10 cellular contexts compared by ENCODE assay signal in the genomic region with DNA sequence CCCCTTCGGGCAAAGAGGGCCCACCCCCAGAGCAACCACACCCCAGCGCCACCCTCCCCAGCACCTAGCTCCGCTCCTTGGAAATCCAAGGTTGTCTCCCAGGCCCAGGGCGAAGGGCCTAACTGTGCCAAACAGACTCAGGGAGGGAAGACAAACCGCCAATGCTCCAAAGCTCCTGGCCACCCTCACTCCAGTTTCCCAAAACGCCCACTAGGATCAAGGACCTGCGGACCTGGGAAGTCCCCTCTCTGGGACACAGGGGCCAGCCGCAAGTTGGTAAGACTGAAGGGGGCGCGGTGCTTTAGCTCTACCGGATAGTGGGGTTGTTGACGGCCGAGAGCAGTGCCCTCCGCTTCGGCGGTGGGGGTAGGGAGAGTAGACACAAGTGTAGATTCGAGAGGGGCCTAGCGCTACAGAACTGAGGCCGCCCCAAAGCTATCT. TPM values are rescaled to one million over a fixed set of nuclear protein-coding genes. Genes with fewer than 3 reads are reported as not detected.
DNase-seq lines count a peak whose midpoint lies in the region; ATAC-seq and TF ChIP-seq lines count a peak whose summit lies in the region.
"Had no signal": no experiment of that assay in that cellular context is flagged by ENCODE, and none has a peak within 500 bp of the region (broad histone marks: within the 10 kb centered on the region; RNA-seq: fewer than 3 reads in every experiment).

No MANE protein-coding gene starts in this region.

- in situ Hi-C loops in brain microvascular endothelial cell (cut with HindIII; ENCODE audit: low pct_ligation_motif_present, low sequenced_read_pairs) (no loop called here), ACHN (cut with HindIII; ENCODE audit: low pct_ligation_motif_present, low pct_unique_long_range_greater_than_20kb, low sequenced_read_pairs) (no loop called here)

- no peak for TF ChIP-seq POLR2A in stomach (IDR thresholded peaks at IDR 0.05)

- H3K27ac Mint-ChIP-seq in activated CD4-positive, alpha-beta memory T cell treated with anti-CD3 and anti-CD28 coated beads for 36 hours: no peak overlapping the region
- no peak overlapping the region for H3K27ac Mint-ChIP-seq in activated CD4-positive, alpha-beta memory T cell treated with anti-CD3 and anti-CD28 coated beads, Interleukin-2, amount 10 ng/mL, durations not matched to agents 7 days and 5 days

- no peak for ATAC-seq in HG02610 (IDR thresholded peaks at IDR 0.05; ENCODE audit: unreplicated experiment)

- CTCF ChIA-PET in activated CD4-positive, alpha-beta memory T cell treated with anti-CD3 and anti-CD28 coated beads for 36 hours (lab: Charles Lee): interaction anchor here (1.1 to 1.4 kb wide), 2 partner anchors 18 to 55 kb away, joined by 3 to 8 read pairs; no protein-coding TSS in a partner anchor
- CTCF ChIA-PET in activated CD4-positive, alpha-beta memory T cell treated with anti-CD3 and anti-CD28 coated beads, Interleukin-2, amount 10 ng/mL, durations not matched to agents 7 days and 5 days (lab: Charles Lee): interaction anchor here (1.8 to 3.7 kb wide), 2 partner anchors 18 to 22 kb away, joined by 7 to 33 read pairs; partner anchors contain the start of gene UTP25

- 18 to 46% (median 19%) methylated on average over 18 to 19 of the region's 19 CpGs for WGBS in stomach, 5 donors

- intact Hi-C loops in activated CD4-positive, alpha-beta memory T cell treated with anti-CD3 and anti-CD28 coated beads for 36 hours (cut with micrococcal nuclease): no loop called here
- intact Hi-C loops in stomach (cut with DNase I; ENCODE audit: low total_unique reads): no loop called here

- no peaks in the 10 kb centered on the region for H3K36me3 ChIP-seq in brain microvascular endothelial cell (replicated peaks)
- no peaks in the 10 kb centered on the region for H3K36me3 ChIP-seq in kidney epithelial cell (ENCODE audit: control insufficient read depth, insufficient read depth, low read length)
- peaks cover 0 to 5% (median 1%) of the 10 kb centered on the region in 4 donors for H3K36me3 ChIP-seq in stomach

- no peaks in the 10 kb centered on the region for H3K27me3 ChIP-seq in brain microvascular endothelial cell (replicated peaks)
- no peaks in the 10 kb centered on the region for H3K27me3 ChIP-seq in kidney epithelial cell (ENCODE audit: control insufficient read depth, insufficient read depth, low read length)
- H3K27me3 ChIP-seq in stomach: peaks cover 0 to 13% (median 4%) of the 10 kb centered on the region in 3 donors

- peak overlapping the region; percentile 65 for H3K4me3 ChIP-seq in brain microvascular endothelial cell (ENCODE audit: low read depth, low read length)
- peak overlapping the region; percentile 56 for H3K4me3 ChIP-seq in kidney epithelial cell (ENCODE audit: low read depth, low read length)
- peak overlapping the region; percentile 46 to 62 (median 52) for H3K4me3 ChIP-seq in stomach

- no peak for TF ChIP-seq EP300 in stomach (IDR thresholded peaks at IDR 0.05)

- peaks cover 10 to 49% (median 22%) of the 10 kb centered on the region in 4 donors for H3K4me1 ChIP-seq in stomach

- H3K27me3 Mint-ChIP-seq in activated CD4-positive, alpha-beta memory T cell treated with anti-CD3 and anti-CD28 coated beads for 36 hours: peaks cover 5% of the 10 kb centered on the region
- H3K27me3 Mint-ChIP-seq in activated CD4-positive, alpha-beta memory T cell treated with anti-CD3 and anti-CD28 coated beads, Interleukin-2, amount 10 ng/mL, durations not matched to agents 7 days and 5 days: peaks cover 25% of the 10 kb centered on the region

- TF ChIP-seq CTCF in brain microvascular endothelial cell (IDR thresholded peaks at IDR 0.05; ENCODE audit: low read depth, low read length, missing control alignments) (no peak), kidney epithelial cell (IDR thresholded peaks at IDR 0.05; ENCODE audit: insufficient read depth, low read length, poor library complexity, severe bottlenecking) (peak; percentile 12), stomach (IDR thresholded peaks at IDR 0.05) (no peak)

- POLR2A ChIA-PET in activated CD4-positive, alpha-beta memory T cell treated with anti-CD3 and anti-CD28 coated beads for 36 hours (lab: Charles Lee): no interaction called here
- POLR2A ChIA-PET in activated CD4-positive, alpha-beta memory T cell treated with anti-CD3 and anti-CD28 coated beads, Interleukin-2, amount 10 ng/mL, durations not matched to agents 7 days and 5 days (lab: Charles Lee): interaction anchor here (0.6 kb wide), 1 partner anchor 10 kb away, joined by 3 read pairs; no protein-coding TSS in a partner anchor

- H3K27ac ChIP-seq in brain microvascular endothelial cell (no peak overlapping the region), stomach (peak overlapping the region; percentile 88 to 97 (median 90))

- peak overlapping the region; percentile 75 for H3K4me3 Mint-ChIP-seq in activated CD4-positive, alpha-beta memory T cell treated with anti-CD3 and anti-CD28 coated beads for 36 hours
- no peak overlapping the region for H3K4me3 Mint-ChIP-seq in activated CD4-positive, alpha-beta memory T cell treated with anti-CD3 and anti-CD28 coated beads, Interleukin-2, amount 10 ng/mL, durations not matched to agents 7 days and 5 days

- no peaks in the 10 kb centered on the region for H3K9me3 ChIP-seq in stomach

- DNase-seq in activated CD4-positive, alpha-beta memory T cell treated with anti-CD3 and anti-CD28 coated beads for 36 hours: no peak
- DNase-seq in activated CD4-positive, alpha-beta memory T cell treated with anti-CD3 and anti-CD28 coated beads, Interleukin-2, amount 10 ng/mL, durations not matched to agents 7 days and 5 days: no peak
- DNase-seq in brain microvascular endothelial cell (no peak), kidney epithelial cell (ENCODE audit: low read depth) (no peak), stomach (peak; percentile 34), ACHN (no peak), mucosa of gallbladder (ENCODE audit: low spot score) (no peak)
- DNase-seq: AML-193 had no signal

- peaks cover 9% of the 10 kb centered on the region for H3K4me1 Mint-ChIP-seq in activated CD4-positive, alpha-beta memory T cell treated with anti-CD3 and anti-CD28 coated beads for 36 hours (ENCODE audit: low read depth)
- H3K4me1 Mint-ChIP-seq in activated CD4-positive, alpha-beta memory T cell treated with anti-CD3 and anti-CD28 coated beads, Interleukin-2, amount 10 ng/mL, durations not matched to agents 7 days and 5 days: peaks cover 13% of the 10 kb centered on the region

- no peaks in the 10 kb centered on the region for H3K9me3 Mint-ChIP-seq in activated CD4-positive, alpha-beta memory T cell treated with anti-CD3 and anti-CD28 coated beads for 36 hours
- H3K9me3 Mint-ChIP-seq in activated CD4-positive, alpha-beta memory T cell treated with anti-CD3 and anti-CD28 coated beads, Interleukin-2, amount 10 ng/mL, durations not matched to agents 7 days and 5 days: no peaks in the 10 kb centered on the region
- H3K9me3 Mint-ChIP-seq: neural crest cell had no signal

- H3K36me3 Mint-ChIP-seq in activated CD4-positive, alpha-beta memory T cell treated with anti-CD3 and anti-CD28 coated beads for 36 hours: no peaks in the 10 kb centered on the region
- no peaks in the 10 kb centered on the region for H3K36me3 Mint-ChIP-seq in activated CD4-positive, alpha-beta memory T cell treated with anti-CD3 and anti-CD28 coated beads, Interleukin-2, amount 10 ng/mL, durations not matched to agents 7 days and 5 days (ENCODE audit: low read depth)

RNA-seq across cellular contexts. Expression of gene IRF6, which starts 0.6 kb away (rescaled TPM):
- total RNA-seq in activated CD4-positive, alpha-beta memory T cell treated with anti-CD3 and anti-CD28 coated beads for 36 hours: under 1 TPM; 0.07 to 0.31 TPM
- total RNA-seq in activated CD4-positive, alpha-beta memory T cell treated with anti-CD3 and anti-CD28 coated beads, Interleukin-2, amount 10 ng/mL, durations not matched to agents 7 days and 5 days: under 1 TPM; 0.10 to 0.25 TPM
- total RNA-seq in kidney epithelial cell (90.1 and 99.7 TPM in 2 replicates), stomach (10 to 100 TPM; 11.6 to 64.8 (median 33.5) TPM), mucosa of gallbladder (104 TPM)
- polyA plus RNA-seq in stomach: 10 to 100 TPM; 19.5 to 27.8 (median 25.2) TPM

RNA-seq across cellular contexts. Expression of gene C1orf74, which starts 21.0 kb away (rescaled TPM):
- 1 to 10 TPM; 3.5 to 3.9 TPM for total RNA-seq in activated CD4-positive, alpha-beta memory T cell treated with anti-CD3 and anti-CD28 coated beads for 36 hours
- total RNA-seq in activated CD4-positive, alpha-beta memory T cell treated with anti-CD3 and anti-CD28 coated beads, Interleukin-2, amount 10 ng/mL, durations not matched to agents 7 days and 5 days: 1 to 10 TPM; 2.1 to 2.2 TPM
- total RNA-seq in kidney epithelial cell: 12.4 and 12.7 TPM in 2 replicates
- 1 to 10 TPM in 2 of 5 donors, under 1 TPM in 2, not detected in 1; 0.72 to 3.6 (median 2.0) TPM for total RNA-seq in stomach
- 1 to 10 TPM; 1.3 to 1.8 (median 1.5) TPM for polyA plus RNA-seq in stomach
- 1.8 TPM for total RNA-seq in mucosa of gallbladder

RNA-seq across cellular contexts. Expression of gene UTP25, which starts 22.4 kb away (rescaled TPM):
- total RNA-seq in activated CD4-positive, alpha-beta memory T cell treated with anti-CD3 and anti-CD28 coated beads for 36 hours: 1 to 10 TPM; 6.6 to 7.1 TPM
- total RNA-seq in activated CD4-positive, alpha-beta memory T cell treated with anti-CD3 and anti-CD28 coated beads, Interleukin-2, amount 10 ng/mL, durations not matched to agents 7 days and 5 days: 1 to 10 TPM; 5.7 to 5.8 TPM
- total RNA-seq in kidney epithelial cell (14.6 and 15.7 TPM in 2 replicates), stomach (10 to 100 TPM in 1 of 5 donors, 1 to 10 TPM in 4; 1.4 to 10.6 (median 3.1) TPM), mucosa of gallbladder (5.0 TPM)
- 1 to 10 TPM; 1.1 to 2.1 (median 1.9) TPM for polyA plus RNA-seq in stomach

RNA-seq across cellular contexts. Expression of gene TRAF3IP3, which starts 49.5 kb away (rescaled TPM):
- 100 to 1,000 TPM; 212 to 217 TPM for total RNA-seq in activated CD4-positive, alpha-beta memory T cell treated with anti-CD3 and anti-CD28 coated beads for 36 hours
- 100 to 1,000 TPM; 421 to 422 TPM for total RNA-seq in activated CD4-positive, alpha-beta memory T cell treated with anti-CD3 and anti-CD28 coated beads, Interleukin-2, amount 10 ng/mL, durations not matched to agents 7 days and 5 days
- not detected in 2 replicates for total RNA-seq in kidney epithelial cell
- total RNA-seq in stomach: 1 to 10 TPM in 4 of 5 donors, not detected in 1; 2.2 to 9.6 (median 3.4) TPM
- polyA plus RNA-seq in stomach: 1 to 10 TPM; 2.2 to 6.7 (median 2.6) TPM
- total RNA-seq in mucosa of gallbladder: 8.9 TPM
- total RNA-seq: neural crest cell had no signal

Comparison
In these comparisons a context has a peak if more than half of its experiments do, and no peak if none do; other contexts are left out.
1. RNA of gene IRF6, which starts 0.6 kb away (total RNA-seq): 104 TPM in mucosa of gallbladder (single experiment), 90.1 to 99.7 TPM in kidney epithelial cell and 11.6 to 64.8 TPM in stomach; 0.07 to 0.31 TPM in activated CD4-positive, alpha-beta memory T cell treated with anti-CD3 and anti-CD28 coated beads for 36 hours and 0.10 to 0.25 TPM in activated CD4-positive, alpha-beta memory T cell treated with anti-CD3 and anti-CD28 coated beads, Interleukin-2, amount 10 ng/mL, durations not matched to agents 7 days and 5 days; every median in the first group is over 4 times any median in the second.
2. Peak in every context shown above with its lines, with median percentiles within 50 percentile points of each other: H3K4me3 ChIP-seq.